ENCODE assay signal across 25 cellular contexts in genomic region chr18:49071365-49071764, GRCh38.
A peak's percentile ranks its signal among the peaks of the same experiment; 100 is the strongest.
DNase-seq lines count a peak whose midpoint lies in the region; ATAC-seq and TF ChIP-seq lines count a peak whose summit lies in the region.
"Had no signal": no experiment of that assay in that cellular context is flagged by ENCODE, and none has a peak within 500 bp of the region (broad histone marks: within the 10 kb centered on the region; RNA-seq: fewer than 3 reads in every experiment).

No MANE protein-coding gene starts in this region.

- TF ChIP-seq CTCF in Loucy (conservative IDR thresholded peaks at IDR 0.05; ENCODE audit: low read length) (no peak), progenitor cell of endocrine pancreas (IDR thresholded peaks at IDR 0.05; ENCODE audit: unreplicated experiment) (no peak), ascending aorta (IDR thresholded peaks at IDR 0.05) (no peak)

- CTCF ChIA-PET in activated CD4-positive, alpha-beta T cell treated with anti-CD3 and anti-CD28 coated beads for 36 hours (lab: Charles Lee) = interaction anchor here (0.7 kb wide), 1 partner anchor 16 kb away, joined by 3 read pairs; no protein-coding TSS in a partner anchor

- peak; percentile 65 for ATAC-seq in activated CD4-positive, alpha-beta T cell treated with anti-CD3 and anti-CD28 coated beads for 36 hours
- peak; percentile 82 for ATAC-seq in activated naive CD8-positive, alpha-beta T cell treated with anti-CD3 and anti-CD28 coated beads, Interleukin-2, amount 50 U/mL, for 24 hours
- ATAC-seq in esophagus mucosa = no peak
- ATAC-seq: gastrocnemius medialis; lower lobe of right lung; naive thymus-derived CD4-positive, alpha-beta T cell had no signal

- intact Hi-C loops in activated CD4-positive, alpha-beta T cell treated with anti-CD3 and anti-CD28 coated beads for 36 hours (cut with DNase I, micrococcal nuclease) = no loop called here
- intact Hi-C loops in ascending aorta (cut with DNase I) = no loop called here

- no peak for DNase-seq in activated CD4-positive, alpha-beta T cell treated with anti-CD3 and anti-CD28 coated beads for 36 hours
- DNase-seq in activated CD4-positive, alpha-beta T cell treated with anti-CD3 and anti-CD28 coated beads for 4 hours = no peak
- DNase-seq in activated naive CD8-positive, alpha-beta T cell treated with anti-CD3 and anti-CD28 coated beads, Interleukin-2, amount 50 U/mL, for 24 hours = no peak
- DNase-seq in progenitor cell of endocrine pancreas (ENCODE audit: low spot score, unreplicated experiment) = no peak
- DNase-seq in nucleus accumbens (lab: John Stamatoyannopoulos, UW) = no peak
- no peak for DNase-seq in ascending aorta (ENCODE audit: low spot score in 2 of 2)
- DNase-seq: activated CD4-positive, alpha-beta T cell treated with anti-CD3 and anti-CD28 coated beads, Interleukin-2, amount 10 ng/mL, durations not matched to agents 7 days and 5 days; C1 segment of cervical spinal cord; central memory CD4-positive, alpha-beta T cell; dermis blood vessel endothelial cell; gastrocnemius medialis; kidney glomerular epithelial cell; lower lobe of right lung; naive thymus-derived CD4-positive, alpha-beta T cell; occipital lobe; stimulated activated naive CD4-positive, alpha-beta T cell had no signal

- H3K9me2 ChIP-seq in Loucy (replicated peaks; ENCODE audit: low read depth, low read length) = no peaks in the 10 kb centered on the region

- H3K36me3 Mint-ChIP-seq in activated CD4-positive, alpha-beta T cell treated with anti-CD3 and anti-CD28 coated beads for 36 hours (ENCODE audit: low read depth) = no peaks in the 10 kb centered on the region
- no peaks in the 10 kb centered on the region for H3K36me3 Mint-ChIP-seq in activated naive CD8-positive, alpha-beta T cell treated with anti-CD3 and anti-CD28 coated beads, Interleukin-2, amount 50 U/mL, for 24 hours (ENCODE audit: low read depth)
- no peaks in the 10 kb centered on the region for H3K36me3 Mint-ChIP-seq in progenitor cell of endocrine pancreas (ENCODE audit: insufficient read depth)

- POLR2A ChIA-PET in activated CD4-positive, alpha-beta T cell treated with anti-CD3 and anti-CD28 coated beads for 36 hours (lab: Charles Lee) = no interaction called here

- no peak overlapping the region for H3K27ac ChIP-seq in ascending aorta
- H3K27ac ChIP-seq: 22Rv1, gastrocnemius medialis, lower lobe of right lung, SJSA1 had no signal

- H3K27ac Mint-ChIP-seq in activated CD4-positive, alpha-beta T cell treated with anti-CD3 and anti-CD28 coated beads for 36 hours = no peak overlapping the region
- H3K27ac Mint-ChIP-seq in activated naive CD8-positive, alpha-beta T cell treated with anti-CD3 and anti-CD28 coated beads, Interleukin-2, amount 50 U/mL, for 24 hours = peak overlapping the region; percentile 61
- peak overlapping the region; percentile 80 for H3K27ac Mint-ChIP-seq in progenitor cell of endocrine pancreas
- H3K27ac Mint-ChIP-seq: activated CD4-positive, alpha-beta T cell treated with anti-CD3 and anti-CD28 coated beads, Interleukin-2, amount 10 ng/mL, durations not matched to agents 7 days and 5 days; activated naive CD8-positive, alpha-beta T cell had no signal

- H3K4me1 ChIP-seq in Loucy (ENCODE audit: insufficient read depth, low read length, poor library complexity, severe bottlenecking) = peaks cover 55% of the 10 kb centered on the region
- H3K4me1 ChIP-seq in ascending aorta = peaks cover 0 to 3% of the 10 kb centered on the region in 2 donors
- H3K4me1 ChIP-seq: gastrocnemius medialis, SJSA1 had no signal

- H3K9me3 Mint-ChIP-seq in activated CD4-positive, alpha-beta T cell treated with anti-CD3 and anti-CD28 coated beads for 36 hours (ENCODE audit: low read depth) = no peaks in the 10 kb centered on the region
- no peaks in the 10 kb centered on the region for H3K9me3 Mint-ChIP-seq in activated naive CD8-positive, alpha-beta T cell treated with anti-CD3 and anti-CD28 coated beads, Interleukin-2, amount 50 U/mL, for 24 hours
- H3K9me3 Mint-ChIP-seq in progenitor cell of endocrine pancreas (ENCODE audit: low read depth) = no peaks in the 10 kb centered on the region
- H3K9me3 Mint-ChIP-seq: activated CD4-positive, alpha-beta T cell treated with anti-CD3 and anti-CD28 coated beads, Interleukin-2, amount 10 ng/mL, durations not matched to agents 7 days and 5 days had no signal

- H3K4me2 ChIP-seq in Loucy (ENCODE audit: low read depth, low read length, poor library complexity, severe bottlenecking) = peak overlapping the region; percentile 46

- H3F3A ChIP-seq in Loucy (ENCODE audit: low read depth) = 0 out of 2 replicates have a peak, but pooled peaks cover 9% of the 10 kb centered on the region

- no peaks in the 10 kb centered on the region for H4K20me1 ChIP-seq in Loucy (ENCODE audit: insufficient read depth, low read length, poor library complexity, severe bottlenecking)

- H3K4me1 Mint-ChIP-seq in activated CD4-positive, alpha-beta T cell treated with anti-CD3 and anti-CD28 coated beads for 36 hours = peaks cover 9% of the 10 kb centered on the region
- H3K4me1 Mint-ChIP-seq in activated naive CD8-positive, alpha-beta T cell treated with anti-CD3 and anti-CD28 coated beads, Interleukin-2, amount 50 U/mL, for 24 hours = peaks cover 16% of the 10 kb centered on the region
- peaks cover 34% of the 10 kb centered on the region for H3K4me1 Mint-ChIP-seq in progenitor cell of endocrine pancreas (ENCODE audit: low read depth)

- no peak overlapping the region for H2AFZ ChIP-seq in Loucy (ENCODE audit: low read length)

- H3K9me3 ChIP-seq in Loucy (ENCODE audit: insufficient read depth, low read depth, low read length) (no peaks in the 10 kb centered on the region), ascending aorta (no peaks in the 10 kb centered on the region)
- H3K9me3 ChIP-seq: Caco-2, gastrocnemius medialis, HAP-1, lower lobe of right lung, SJSA1, thoracic aorta had no signal

- H3K79me2 ChIP-seq in Loucy (ENCODE audit: insufficient read depth, low read length) = no peaks in the 10 kb centered on the region

- peak overlapping the region; percentile 7 for H3K9ac ChIP-seq in Loucy (ENCODE audit: low read depth, low read length, poor library complexity, severe bottlenecking)

- no peak overlapping the region for H3K4me3 Mint-ChIP-seq in activated CD4-positive, alpha-beta T cell treated with anti-CD3 and anti-CD28 coated beads for 36 hours
- no peak overlapping the region for H3K4me3 Mint-ChIP-seq in activated naive CD8-positive, alpha-beta T cell treated with anti-CD3 and anti-CD28 coated beads, Interleukin-2, amount 50 U/mL, for 24 hours
- H3K4me3 Mint-ChIP-seq in progenitor cell of endocrine pancreas (ENCODE audit: low read depth) = no peak overlapping the region
- H3K4me3 Mint-ChIP-seq: activated CD4-positive, alpha-beta T cell treated with anti-CD3 and anti-CD28 coated beads, Interleukin-2, amount 10 ng/mL, durations not matched to agents 7 days and 5 days; activated naive CD8-positive, alpha-beta T cell; naive thymus-derived CD4-positive, alpha-beta T cell had no signal

- no peaks in the 10 kb centered on the region for H3K27me3 Mint-ChIP-seq in activated CD4-positive, alpha-beta T cell treated with anti-CD3 and anti-CD28 coated beads for 36 hours
- no peaks in the 10 kb centered on the region for H3K27me3 Mint-ChIP-seq in activated naive CD8-positive, alpha-beta T cell treated with anti-CD3 and anti-CD28 coated beads, Interleukin-2, amount 50 U/mL, for 24 hours
- H3K27me3 Mint-ChIP-seq in progenitor cell of endocrine pancreas = no peaks in the 10 kb centered on the region
- H3K27me3 Mint-ChIP-seq: activated CD4-positive, alpha-beta T cell treated with anti-CD3 and anti-CD28 coated beads, Interleukin-2, amount 10 ng/mL, durations not matched to agents 7 days and 5 days; activated naive CD8-positive, alpha-beta T cell; naive thymus-derived CD4-positive, alpha-beta T cell had no signal

- H3K27me3 ChIP-seq in Loucy (ENCODE audit: insufficient read depth, low read length, poor library complexity, severe bottlenecking) (no peaks in the 10 kb centered on the region), ascending aorta (no peaks in the 10 kb centered on the region)
- H3K27me3 ChIP-seq: gastrocnemius medialis, SJSA1 had no signal

- H3K4me3 ChIP-seq in Loucy (ENCODE audit: low read length, poor library complexity, severe bottlenecking) (no peak overlapping the region), ascending aorta (no peak overlapping the region)
- H3K4me3 ChIP-seq: gastrocnemius medialis, HAP-1, lower lobe of right lung, SJSA1, skin epidermis, thoracic aorta had no signal

- H3K36me3 ChIP-seq in Loucy (ENCODE audit: insufficient read depth, low read length) (no peaks in the 10 kb centered on the region), ascending aorta (no peaks in the 10 kb centered on the region)
- H3K36me3 ChIP-seq: gastrocnemius medialis, HAP-1, SJSA1, thoracic aorta had no signal
